Comparison of ENCODE assay signal across 8 cellular contexts in the genomic region with DNA sequence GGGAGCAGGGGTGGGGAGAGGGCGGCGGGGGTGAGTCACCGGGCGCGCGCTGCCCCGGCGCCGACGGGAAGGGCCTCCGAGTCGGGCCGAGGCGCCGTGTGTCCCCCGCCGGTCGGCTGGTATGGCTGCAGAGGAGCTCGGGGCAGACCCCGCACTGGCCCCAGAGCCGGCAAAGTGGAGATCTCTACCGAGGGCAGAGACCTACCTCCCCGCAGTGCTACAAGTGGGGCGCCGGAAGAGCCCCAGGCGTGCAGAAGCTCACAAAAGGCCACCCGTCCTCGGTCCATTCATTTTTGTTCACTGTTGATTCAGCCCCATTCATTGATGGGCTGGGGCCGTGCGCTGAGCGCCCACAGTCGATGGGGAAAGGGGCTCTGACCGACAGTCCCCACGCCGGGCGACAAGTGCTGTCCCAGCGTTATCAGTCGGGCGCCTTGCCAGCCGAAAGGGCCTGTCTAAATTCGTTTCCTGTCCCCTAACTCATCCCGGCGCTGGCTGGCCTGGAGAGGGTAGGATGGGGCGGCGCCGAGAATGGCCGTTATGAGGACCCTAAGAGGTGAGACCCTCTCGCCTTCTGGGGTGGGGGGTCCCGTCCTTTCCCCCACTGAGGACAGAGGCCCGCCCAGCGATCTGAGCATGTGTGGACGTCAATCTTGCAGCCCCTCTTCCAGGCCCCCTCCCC. TPM values are rescaled to one million over a fixed set of nuclear protein-coding genes. Genes with fewer than 3 reads are reported as not detected.
DNase-seq lines count a peak whose midpoint lies in the region; ATAC-seq and TF ChIP-seq lines count a peak whose summit lies in the region.

No MANE protein-coding gene starts in this region.

- in situ Hi-C loops in mammary epithelial cell (cut with MboI; ENCODE audit: low sequenced_read_pairs in 2 of 2): no loop called here

- peaks cover 4% of the 10 kb centered on the region for H3K79me1 ChIP-seq in H9 (ENCODE audit: insufficient read depth, low read depth, low read length, poor library complexity, severe bottlenecking)

- H3K23me2 ChIP-seq in H9 (ENCODE audit: insufficient read length, low read depth, low read length, poor library complexity, severe bottlenecking): peaks cover 23% of the 10 kb centered on the region

- peaks cover 30% of the 10 kb centered on the region for H3K36me3 Mint-ChIP-seq in CD4-positive, alpha-beta T cell (ENCODE audit: low read depth)
- H3K36me3 Mint-ChIP-seq in H9 (ENCODE audit: insufficient read depth in 1 of 3, low read depth in 3 of 3): peaks cover 15 to 23% (median 19%) of the 10 kb centered on the region in 3 experiments

- peak overlapping the region; percentile 98 for H3K27ac ChIP-seq in CD4-positive, alpha-beta T cell (ENCODE audit: low read depth, low read length)
- H3K27ac ChIP-seq in H9 (ENCODE audit: insufficient read length, low read depth, low read length) (no peak overlapping the region), Peyer's patch (peak overlapping the region; percentile 96 to 99 (median 98)), mammary epithelial cell (ENCODE audit: insufficient read depth, low read depth, low read length) (peak overlapping the region; percentile 62), left lung (peak overlapping the region; percentile 99 to 100)

- peak overlapping the region; percentile 80 for H3K18ac ChIP-seq in H9 (ENCODE audit: insufficient read length, low read depth, low read length)

- no peak overlapping the region for H2BK120ac ChIP-seq in H9 (ENCODE audit: low read depth, low read length, poor library complexity, severe bottlenecking)

- H3K27me3 Mint-ChIP-seq in CD4-positive, alpha-beta T cell: no peaks in the 10 kb centered on the region
- H3K27me3 Mint-ChIP-seq in H9 (ENCODE audit: low read depth): peaks cover 3% of the 10 kb centered on the region; the same call in 1 of the 2 replicates
- no peaks in the 10 kb centered on the region for H3K27me3 Mint-ChIP-seq in stimulated activated naive CD8-positive, alpha-beta T cell treated with anti-CD3 and anti-CD28 coated beads, Interleukin-15, amount 100 ng/mL, for 72 hours

- dilution Hi-C loops in mammary epithelial cell (cut with HindIII; ENCODE audit: low sequenced_read_pairs): no loop called here

- H2AK5ac ChIP-seq in H9 (ENCODE audit: insufficient read length, low read length): no peak overlapping the region

- no peak overlapping the region for H4K5ac ChIP-seq in H9 (ENCODE audit: insufficient read length, low read depth, low read length)

- peak overlapping the region; percentile 49; the same call in 1 of the 2 replicates for H3K14ac ChIP-seq in H9 (ENCODE audit: insufficient read depth, low read length)

- no peak overlapping the region for H2BK20ac ChIP-seq in H9 (ENCODE audit: low read depth, low read length, poor library complexity, severe bottlenecking)

- H3K79me2 ChIP-seq in H9 (ENCODE audit: insufficient read depth, low read length) (peaks cover 13% of the 10 kb centered on the region; the same call in 1 of the 2 replicates), mammary epithelial cell (ENCODE audit: insufficient read depth, low read length) (peaks cover 31% of the 10 kb centered on the region)

- no peak overlapping the region for H2BK5ac ChIP-seq in H9 (ENCODE audit: insufficient read length, low read length)

- H3K27me3 ChIP-seq in CD4-positive, alpha-beta T cell (ENCODE audit: control insufficient read depth, insufficient read depth, low read length): no peaks in the 10 kb centered on the region
- H3K27me3 ChIP-seq in H9 (ENCODE audit: insufficient read depth, low read length) (no peaks in the 10 kb centered on the region), Peyer's patch (no peaks in the 10 kb centered on the region), mammary epithelial cell (ENCODE audit: insufficient read depth, low read length) (no peaks in the 10 kb centered on the region), left lung (no peaks in the 10 kb centered on the region)

- no peaks in the 10 kb centered on the region for H4K20me1 ChIP-seq in H9 (ENCODE audit: control insufficient read depth, insufficient read depth, insufficient read length)
- no peaks in the 10 kb centered on the region for H4K20me1 ChIP-seq in mammary epithelial cell (ENCODE audit: insufficient read depth, low read length)

- H2BK15ac ChIP-seq in H9 (ENCODE audit: low read depth, low read length): no peak overlapping the region

- DNase-seq in CD4-positive, alpha-beta T cell: peak in 4 of 10 experiments; percentile 19 to 44 (median 30)
- DNase-seq in H9 (peak; percentile 78), Peyer's patch (peak; percentile 51 to 76 (median 73)), mammary epithelial cell (no peak), left lung (peak; percentile 72 to 91), epidermal melanocyte (ENCODE audit: insufficient read length, low spot score) (no peak)
- DNase-seq in stimulated activated naive CD8-positive, alpha-beta T cell treated with anti-CD3 and anti-CD28 coated beads, Interleukin-15, amount 100 ng/mL, for 72 hours: peak; percentile 51 to 63

- peak overlapping the region; percentile 72 for H3K4me2 ChIP-seq in H9 (ENCODE audit: insufficient read depth, insufficient read length, low read length)
- peak overlapping the region; percentile 87 for H3K4me2 ChIP-seq in mammary epithelial cell (ENCODE audit: insufficient read depth, low read depth, low read length)

- no peak overlapping the region for H2AFZ ChIP-seq in H9 (ENCODE audit: low read length)
- peak overlapping the region; percentile 82 for H2AFZ ChIP-seq in mammary epithelial cell (ENCODE audit: low read depth, low read length)

- no peak overlapping the region for H3K56ac ChIP-seq in H9 (ENCODE audit: insufficient read length, low read depth, low read length)

- no peak overlapping the region for H4K8ac ChIP-seq in H9 (replicated peaks; ENCODE audit: insufficient read length, low read depth, low read length)

- H3K4me3 ChIP-seq in Peyer's patch (peak overlapping the region; percentile 95 to 100 (median 98)), mammary epithelial cell (replicated peaks in 1 of 3; ENCODE audit: insufficient read depth in 1 of 3, low read depth in 2 of 3, low read length in 3 of 3) (peak overlapping the region in 2 of 3 experiments; percentile 33 to 34), left lung (peak overlapping the region; percentile 87 to 100)

- ATAC-seq in CD4-positive, alpha-beta T cell (ENCODE audit: poor library complexity): peak; percentile 3
- no peak for ATAC-seq in left lung
- ATAC-seq in stimulated activated naive CD8-positive, alpha-beta T cell treated with anti-CD3 and anti-CD28 coated beads, Interleukin-15, amount 100 ng/mL, for 72 hours: peak; percentile 11
- no peak for ATAC-seq in HG03108 (IDR thresholded peaks at IDR 0.05; ENCODE audit: unreplicated experiment)

- CTCF ChIA-PET in CD4-positive, alpha-beta T cell (lab: Charles Lee): no interaction called here
- CTCF ChIA-PET in mammary epithelial cell (lab: Charles Lee; ENCODE audit: low non-redundant PET): no interaction called here

- TF ChIP-seq CTCF in CD4-positive, alpha-beta T cell (IDR thresholded peaks at IDR 0.05): no peak
- TF ChIP-seq CTCF in H9 (conservative IDR thresholded peaks at IDR 0.05) (no peak), Peyer's patch (IDR thresholded peaks at IDR 0.05) (no peak), mammary epithelial cell (conservative IDR thresholded peaks at IDR 0.05 in 1 of 2, IDR thresholded peaks at IDR 0.05 in 1 of 2; ENCODE audit: extremely low read depth in 1 of 2, insufficient read depth in 1 of 2, low read depth in 1 of 2, low read length in 2 of 2) (no peak), left lung (IDR thresholded peaks at IDR 0.05) (no peak)

- TF ChIP-seq POLR2A in Peyer's patch (IDR thresholded peaks at IDR 0.05): peak in 1 of 2 donors; percentile 38

- no TSS peak for BruUV-seq in mammary epithelial cell (replicated peaks; lab: Mats Ljungman, UMichigan)

- H3K4me1 Mint-ChIP-seq in CD4-positive, alpha-beta T cell (ENCODE audit: low read depth): peaks cover 38% of the 10 kb centered on the region
- H3K4me1 Mint-ChIP-seq in H9: peaks cover 41 to 42% of the 10 kb centered on the region in 2 experiments
- H3K4me1 Mint-ChIP-seq in stimulated activated naive CD8-positive, alpha-beta T cell treated with anti-CD3 and anti-CD28 coated beads, Interleukin-15, amount 100 ng/mL, for 72 hours: peaks cover 29% of the 10 kb centered on the region

- POLR2A ChIA-PET in CD4-positive, alpha-beta T cell (lab: Charles Lee): interaction anchor here (0.9 to 13.9 kb wide), 5 partner anchors 12 to 240 kb away, joined by 3 to 350 read pairs (median 7); partner anchors contain the start of genes ARRB2, C17orf107, RNF167 and SLC25A11

- H3K4me3 Mint-ChIP-seq in CD4-positive, alpha-beta T cell: peak overlapping the region; percentile 86
- H3K4me3 Mint-ChIP-seq in H9: peak overlapping the region; percentile 87 to 95
- H3K4me3 Mint-ChIP-seq in stimulated activated naive CD8-positive, alpha-beta T cell treated with anti-CD3 and anti-CD28 coated beads, Interleukin-15, amount 100 ng/mL, for 72 hours: peak overlapping the region; percentile 93 to 94

- intact Hi-C loops in CD4-positive, alpha-beta T cell (cut with DNase I, micrococcal nuclease): loop anchor here in 1 of 2 experiments (1.0 kb wide), 1 partner anchor 16 kb away; no protein-coding TSS in a partner anchor
- intact Hi-C loops in mammary epithelial cell (cut with micrococcal nuclease) (no loop called here), left lung (cut with DNase I) (no loop called here)

- H3K27ac Mint-ChIP-seq in CD4-positive, alpha-beta T cell: peak overlapping the region; percentile 83
- H3K27ac Mint-ChIP-seq in H9: peak overlapping the region; percentile 84 to 94 (median 93)
- H3K27ac Mint-ChIP-seq in stimulated activated naive CD8-positive, alpha-beta T cell treated with anti-CD3 and anti-CD28 coated beads, Interleukin-15, amount 100 ng/mL, for 72 hours: peak overlapping the region; percentile 94 to 96

- no peaks in the 10 kb centered on the region for H3K9me3 ChIP-seq in CD4-positive, alpha-beta T cell (ENCODE audit: control insufficient read depth, low read length)
- H3K9me3 ChIP-seq in H9 (ENCODE audit: control insufficient read depth, low read depth, low read length): no peaks in the 10 kb centered on the region
- H3K9me3 ChIP-seq in Peyer's patch: no peaks in the 10 kb centered on the region
- H3K9me3 ChIP-seq in mammary epithelial cell (replicated peaks; ENCODE audit: insufficient read depth, low read length): no peaks in the 10 kb centered on the region
- H3K9me3 ChIP-seq in left lung: no peaks in the 10 kb centered on the region

- H3K9me3 Mint-ChIP-seq in CD4-positive, alpha-beta T cell: no peaks in the 10 kb centered on the region
- H3K9me3 Mint-ChIP-seq in H9: peaks cover 0 to 2% of the 10 kb centered on the region in 2 experiments; a peak in 2 of 5 replicates
- H3K9me3 Mint-ChIP-seq in stimulated activated naive CD8-positive, alpha-beta T cell treated with anti-CD3 and anti-CD28 coated beads, Interleukin-15, amount 100 ng/mL, for 72 hours: no peaks in the 10 kb centered on the region

- no peak overlapping the region for H4K91ac ChIP-seq in H9 (ENCODE audit: insufficient read length, low read depth, low read length)

- WGBS in H9 (ENCODE audit: extremely low coverage, insufficient read length, low lambda C conversion rate): no CpG with 5 or more reads among the region's 52 CpGs
- 46% methylated on average over 8 of the region's 52 CpGs for WGBS in mammary epithelial cell (ENCODE audit: low coverage, missing lambda C conversion rate)

- H3K23ac ChIP-seq in H9 (ENCODE audit: insufficient read length, low read depth, low read length): no peak overlapping the region

- peaks cover 0 to 14% (median 0%) of the 10 kb centered on the region in 3 donors for H3K36me3 ChIP-seq in Peyer's patch
- peaks cover 7% of the 10 kb centered on the region for H3K36me3 ChIP-seq in mammary epithelial cell (ENCODE audit: insufficient read depth, low read length)
- peaks cover 0 to 22% of the 10 kb centered on the region in 2 donors for H3K36me3 ChIP-seq in left lung

- peaks cover 4% of the 10 kb centered on the region; the same call in 1 of the 2 replicates for H3K4me1 ChIP-seq in H9 (ENCODE audit: insufficient read depth, low read length)
- peaks cover 4 to 29% (median 22%) of the 10 kb centered on the region in 4 donors for H3K4me1 ChIP-seq in Peyer's patch
- H3K4me1 ChIP-seq in mammary epithelial cell (ENCODE audit: insufficient read depth, low read length): peaks cover 17% of the 10 kb centered on the region
- peaks cover 16 to 39% of the 10 kb centered on the region in 2 donors for H3K4me1 ChIP-seq in left lung

- H3K4ac ChIP-seq in H9 (ENCODE audit: low read depth, low read length): no peak overlapping the region

- no peak overlapping the region for H3T11ph ChIP-seq in H9 (ENCODE audit: low read length)

- H3K9ac ChIP-seq in H9 (ENCODE audit: extremely low read depth, insufficient read length, low read length) (peak overlapping the region; percentile 6), mammary epithelial cell (ENCODE audit: insufficient read depth, low read length) (peak overlapping the region; percentile 62)

- no peak overlapping the region for H2BK12ac ChIP-seq in H9 (ENCODE audit: insufficient read length, low read depth, low read length)

RNA-seq across cellular contexts. Expression of gene ENO3, which starts 0.7 kb away (rescaled TPM):
- 10 to 100 TPM; 17.2 to 20.5 TPM for total RNA-seq in CD4-positive, alpha-beta T cell
- total RNA-seq in H9 (2021) (20.7 and 25.4 TPM in 2 replicates), Peyer's patch (10 to 100 TPM in 3 of 4 donors, 1 to 10 TPM in 1; 7.4 to 27.7 (median 20.6) TPM), mammary epithelial cell (1 to 10 TPM; 1.8 to 7.8 TPM), left lung (10 to 100 TPM; 15.0 to 15.9 TPM)
- 2.7 TPM for polyA plus RNA-seq in mammary epithelial cell
- polyA minus RNA-seq in mammary epithelial cell: not detected

RNA-seq across cellular contexts. Expression of gene PFN1, which starts 1.9 kb away (rescaled TPM):
- 100 to 1,000 TPM; 349 to 362 TPM for total RNA-seq in CD4-positive, alpha-beta T cell
- 1,149 and 1,217 TPM in 2 replicates for total RNA-seq in H9 (2021)
- total RNA-seq in Peyer's patch: 1,000 to 10,000 TPM in 1 of 4 donors, 100 to 1,000 TPM in 3; 530 to 1,064 (median 855) TPM
- total RNA-seq in mammary epithelial cell: 1,000 to 10,000 TPM in 1 of 2 donors, 100 to 1,000 TPM in 1; 442 to 1,314 TPM
- 1,540 TPM for polyA plus RNA-seq in mammary epithelial cell
- polyA minus RNA-seq in mammary epithelial cell: 1,004 TPM
- total RNA-seq in left lung: 100 to 1,000 TPM; 619 to 987 TPM

RNA-seq across cellular contexts. Expression of gene RNF167, which starts 10.1 kb away (rescaled TPM):
- total RNA-seq in CD4-positive, alpha-beta T cell: 10 to 100 TPM; 59.3 to 62.8 TPM
- 134 and 135 TPM in 2 replicates for total RNA-seq in H9 (2021)
- 10 to 100 TPM; 57.8 to 92.1 (median 78.9) TPM for total RNA-seq in Peyer's patch
- 100 to 1,000 TPM in 1 of 2 donors, 10 to 100 TPM in 1; 53.0 to 121 TPM for total RNA-seq in mammary epithelial cell
- 132 TPM for polyA plus RNA-seq in mammary epithelial cell
- polyA minus RNA-seq in mammary epithelial cell: 180 TPM
- total RNA-seq in left lung: 100 to 1,000 TPM; 102 to 108 TPM

RNA-seq across cellular contexts. Expression of gene SLC25A11, which starts 10.4 kb away (rescaled TPM):
- total RNA-seq in CD4-positive, alpha-beta T cell: 10 to 100 TPM; 20.8 to 21.9 TPM
- 74.9 and 80.6 TPM in 2 replicates for total RNA-seq in H9 (2021)
- total RNA-seq in Peyer's patch: 10 to 100 TPM; 30.5 to 84.1 (median 60.4) TPM
- total RNA-seq in mammary epithelial cell: 10 to 100 TPM; 35.5 to 46.7 TPM
- 71.3 TPM for polyA plus RNA-seq in mammary epithelial cell
- polyA minus RNA-seq in mammary epithelial cell: 103 TPM
- 10 to 100 TPM; 58.6 to 70.5 TPM for total RNA-seq in left lung

RNA-seq across cellular contexts. Expression of gene SPAG7, which starts 17.4 kb away (rescaled TPM):
- 10 to 100 TPM; 30.2 to 30.9 TPM for total RNA-seq in CD4-positive, alpha-beta T cell
- total RNA-seq in H9 (2021) (102 and 105 TPM in 2 replicates), Peyer's patch (10 to 100 TPM; 34.2 to 85.0 (median 48.9) TPM), mammary epithelial cell (10 to 100 TPM; 20.7 to 66.5 TPM), left lung (10 to 100 TPM; 47.2 to 59.3 TPM)
- polyA plus RNA-seq in mammary epithelial cell: 56.9 TPM
- 51.5 TPM for polyA minus RNA-seq in mammary epithelial cell

Comparison
In these comparisons a context has a peak if more than half of its experiments do, and no peak if none do; other contexts are left out.
1. ATAC-seq: peak in CD4-positive, alpha-beta T cell (single experiment) and stimulated activated naive CD8-positive, alpha-beta T cell treated with anti-CD3 and anti-CD28 coated beads, Interleukin-15, amount 100 ng/mL, for 72 hours (single experiment); none in left lung (single experiment) and HG03108 (single experiment).
2. DNase-seq: peak in H9 (single experiment), Peyer's patch (3 of 3), left lung (2 of 2) and stimulated activated naive CD8-positive, alpha-beta T cell treated with anti-CD3 and anti-CD28 coated beads, Interleukin-15, amount 100 ng/mL, for 72 hours (2 of 2); none in mammary epithelial cell (single experiment) and epidermal melanocyte (single experiment).
3. H3K4me3 ChIP-seq: peak in every context shown above with its lines; median percentile 98 in Peyer's patch; 94 in left lung; 34 in mammary epithelial cell.
4. Peak in every context shown above with its lines, with median percentiles within 50 percentile points of each other: H3K27ac Mint-ChIP-seq and H3K4me3 Mint-ChIP-seq.